ENCODE assay signal across 20 cellular contexts in genomic region chr20:14407336-14407735, GRCh38.
"Had no signal": no experiment of that assay in that cellular context is flagged by ENCODE, and none has a peak within 500 bp of the region (broad histone marks: within the 10 kb centered on the region; RNA-seq: fewer than 3 reads in every experiment).

No MANE protein-coding gene starts in this region.

- DNase-seq: activated CD4-positive, alpha-beta memory T cell treated with anti-CD3 and anti-CD28 coated beads for 36 hours; activated CD4-positive, alpha-beta T cell treated with anti-CD3 and anti-CD28 coated beads for 36 hours; activated T-cell treated with anti-CD3 and anti-CD28 coated beads for 4 hours; amniotic stem cell; dermis blood vessel endothelial cell; effector memory CD8-positive, alpha-beta T cell; foreskin fibroblast; left ventricle myocardium superior; sigmoid colon; stimulated activated CD4-positive, alpha-beta T cell treated with anti-CD3 and anti-CD28 coated beads, Interleukin-12 subunit alpha, Interleukin-12 subunit beta, amount 100 ng/mL, for 4 hours; stimulated activated CD4-positive, alpha-beta T cell treated with anti-CD3 and anti-CD28 coated beads, Interleukin-2, amount 100 ng/mL, for 24 hours; stimulated activated naive CD4-positive, alpha-beta T cell treated with Interleukin-2 at 50 U/mL for 16 hours; T-cell; thyroid gland had no signal

- H3K4me1 ChIP-seq: thyroid gland had no signal

- H3K27ac ChIP-seq: parathyroid adenoma, sigmoid colon, thyroid gland had no signal

- H3K4me1 Mint-ChIP-seq: activated CD4-positive, alpha-beta T cell treated with anti-CD3 and anti-CD28 coated beads for 36 hours; memory B cell; T-cell had no signal

- H3K9ac ChIP-seq: parathyroid adenoma had no signal

- H3K79me2 ChIP-seq: parathyroid adenoma had no signal

- H3K27ac Mint-ChIP-seq: activated CD4-positive, alpha-beta memory T cell treated with anti-CD3 and anti-CD28 coated beads for 36 hours; activated CD4-positive, alpha-beta T cell treated with anti-CD3 and anti-CD28 coated beads for 36 hours; activated naive CD8-positive, alpha-beta T cell; activated T-helper 1 cell treated with anti-CD3 and anti-CD28 coated beads, Interleukin-12 subunit alpha, Interleukin-12 subunit beta, Interleukin-2, Interleukin-4 antibody, amounts not matched to agents 30 ng/mL and 10 ng/mL and 1 ng/mL, durations not matched to agents 14 hours and 24 hours and 36 hours; effector memory CD8-positive, alpha-beta T cell; memory B cell; natural killer cell treated with Interleukin-12 subunit alpha and Interleukin-12 subunit beta and Interleukin-15 and Interleukin-18, amount 100 ng/mL, for 72 hours; T-cell; WTC11 had no signal

- ATAC-seq: activated CD4-positive, alpha-beta T cell treated with anti-CD3 and anti-CD28 coated beads for 36 hours; effector memory CD8-positive, alpha-beta T cell; left ventricle myocardium superior; natural killer cell treated with Interleukin-12 subunit alpha and Interleukin-12 subunit beta and Interleukin-15 and Interleukin-18, amount 100 ng/mL, for 72 hours; T-cell; WTC11 had no signal

- H3K9me3 ChIP-seq: sigmoid colon, thyroid gland had no signal

- H3K27me3 Mint-ChIP-seq: activated CD4-positive, alpha-beta memory T cell treated with anti-CD3 and anti-CD28 coated beads for 36 hours; activated CD4-positive, alpha-beta T cell treated with anti-CD3 and anti-CD28 coated beads for 36 hours; activated naive CD8-positive, alpha-beta T cell; effector memory CD8-positive, alpha-beta T cell; natural killer cell treated with Interleukin-12 subunit alpha and Interleukin-12 subunit beta and Interleukin-15 and Interleukin-18, amount 100 ng/mL, for 72 hours; T-cell had no signal

- H3K9me3 Mint-ChIP-seq: memory B cell, WTC11 had no signal

- H3K36me3 Mint-ChIP-seq: activated CD4-positive, alpha-beta memory T cell treated with anti-CD3 and anti-CD28 coated beads for 36 hours; activated naive CD8-positive, alpha-beta T cell; memory B cell; natural killer cell treated with Interleukin-12 subunit alpha and Interleukin-12 subunit beta and Interleukin-15 and Interleukin-18, amount 100 ng/mL, for 72 hours; T-cell; WTC11 had no signal

- H3K4me3 Mint-ChIP-seq: activated CD4-positive, alpha-beta memory T cell treated with anti-CD3 and anti-CD28 coated beads for 36 hours; activated CD4-positive, alpha-beta T cell treated with anti-CD3 and anti-CD28 coated beads for 36 hours; activated naive CD8-positive, alpha-beta T cell; activated T-helper 1 cell treated with anti-CD3 and anti-CD28 coated beads, Interleukin-12 subunit alpha, Interleukin-12 subunit beta, Interleukin-2, Interleukin-4 antibody, amounts not matched to agents 30 ng/mL and 10 ng/mL and 1 ng/mL, durations not matched to agents 14 hours and 24 hours and 36 hours; effector memory CD8-positive, alpha-beta T cell; memory B cell; natural killer cell treated with Interleukin-12 subunit alpha and Interleukin-12 subunit beta and Interleukin-15 and Interleukin-18, amount 100 ng/mL, for 72 hours; T-cell; WTC11 had no signal

- H3K27me3 ChIP-seq: sigmoid colon, thyroid gland had no signal

- H2AFZ ChIP-seq: parathyroid adenoma had no signal

- H3K36me3 ChIP-seq: sigmoid colon, thyroid gland had no signal

- H3K4me3 ChIP-seq: sigmoid colon, thyroid gland had no signal
